In genomic region chr14:103801459-103801858, GRCh38 we compare ENCODE assay signal across 1 cellular context.
TF ChIP-seq lines count a peak whose summit lies in the region.

No MANE protein-coding gene starts in this region.

TF ChIP-seq in K562, 482 proteins besides CTCF, POLR2A, EP300 and RAD21 (continued from another document):
- TF ChIP-seq MGA (IDR thresholded peaks at IDR 0.05) (peak; percentile 60), L3MBTL2 (IDR thresholded peaks at IDR 0.05) (peak; percentile 73), IRF9 (tag; IDR thresholded peaks at IDR 0.05) (0 out of 2 replicates have a peak, but pooled peaks have one; percentile 19), CSDE1 (IDR thresholded peaks at IDR 0.05) (no peak), ZNF717 (CRISPR knock-in tag; IDR thresholded peaks at IDR 0.05) (no peak), NR0B1 (IDR thresholded peaks at IDR 0.05; ENCODE audit: partially characterized antibody) (no peak), C11orf30 (IDR thresholded peaks at IDR 0.05; ENCODE audit: low read depth) (peak; percentile 47; the same call in 1 of the 2 replicates), SMARCB1 (IDR thresholded peaks at IDR 0.05; ENCODE audit: insufficient read length, low read depth) (no peak), ATF3 (IDR thresholded peaks at IDR 0.05) (peak; percentile 92), ATF3 (CRISPR knock-in tag; conservative IDR thresholded peaks at IDR 0.05) (no peak), CEBPG (CRISPR knock-in tag; IDR thresholded peaks at IDR 0.05) (0 out of 2 replicates have a peak, but pooled peaks have one; percentile 9), CEBPG (tag; conservative IDR thresholded peaks at IDR 0.05 in 1 of 2, IDR thresholded peaks at IDR 0.05 in 1 of 2) (peak; percentile 86 to 93), ARHGAP35 (IDR thresholded peaks at IDR 0.05; ENCODE audit: partially characterized antibody) (no peak), CEBPB (tag; IDR thresholded peaks at IDR 0.05) (peak; percentile 74), TRIM24 (IDR thresholded peaks at IDR 0.05) (peak in 1 of 2 experiments; percentile 24; a peak in 1 of 4 replicates), EP400 (IDR thresholded peaks at IDR 0.05) (0 out of 2 replicates have a peak, but pooled peaks have one; percentile 14), JUND (IDR thresholded peaks at IDR 0.05; ENCODE audit: borderline replicate concordance, low read depth, low read length) (peak; percentile 44; the same call in 1 of the 2 replicates), JUND (tag; IDR thresholded peaks at IDR 0.05; ENCODE audit: borderline replicate concordance, low read depth, low read length) (no peak), ZNF165 (CRISPR knock-in tag; IDR thresholded peaks at IDR 0.05; ENCODE audit: borderline replicate concordance) (no peak), BCOR (IDR thresholded peaks at IDR 0.05) (no peak), ZNF316 (IDR thresholded peaks at IDR 0.05) (peak; percentile 43; the same call in 1 of the 2 replicates)
- TF ChIP-seq, protein P1, sequence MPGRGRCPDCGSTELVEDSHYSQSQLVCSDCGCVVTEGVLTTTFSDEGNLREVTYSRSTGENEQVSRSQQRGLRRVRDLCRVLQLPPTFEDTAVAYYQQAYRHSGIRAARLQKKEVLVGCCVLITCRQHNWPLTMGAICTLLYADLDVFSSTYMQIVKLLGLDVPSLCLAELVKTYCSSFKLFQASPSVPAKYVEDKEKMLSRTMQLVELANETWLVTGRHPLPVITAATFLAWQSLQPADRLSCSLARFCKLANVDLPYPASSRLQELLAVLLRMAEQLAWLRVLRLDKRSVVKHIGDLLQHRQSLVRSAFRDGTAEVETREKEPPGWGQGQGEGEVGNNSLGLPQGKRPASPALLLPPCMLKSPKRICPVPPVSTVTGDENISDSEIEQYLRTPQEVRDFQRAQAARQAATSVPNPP (IDR thresholded peaks at IDR 0.05; ENCODE audit: borderline replicate concordance, insufficient read depth, insufficient read length): no peak
